Comparison of ENCODE assay signal across 17 cellular contexts in genomic region chr11:33588056-33588455, GRCh38.
DNase-seq lines count a peak whose midpoint lies in the region; ATAC-seq, FAIRE-seq and TF ChIP-seq lines count a peak whose summit lies in the region.
"Had no signal": no experiment of that assay in that cellular context is flagged by ENCODE, and none has a peak within 500 bp of the region (broad histone marks: within the 10 kb centered on the region; RNA-seq: fewer than 3 reads in every experiment).

No MANE protein-coding gene starts in this region.

- H3K4me1 ChIP-seq in K562 (replicated peaks in 1 of 2; ENCODE audit: control insufficient read depth in 2 of 2, insufficient read depth in 2 of 2, low read length in 2 of 2): no peaks in the 10 kb centered on the region
- H3K4me1 ChIP-seq in liver (ENCODE audit: control insufficient read depth in 4 of 4, insufficient read depth in 4 of 4, low read length in 3 of 4): peaks cover 0 to 11% (median 4%) of the 10 kb centered on the region in 4 donors

- no peak overlapping the region for H3K4me2 ChIP-seq in K562 (ENCODE audit: insufficient read depth, low read length)

- no peaks in the 10 kb centered on the region for H4K20me1 ChIP-seq in K562 (replicated peaks; ENCODE audit: control insufficient read depth, insufficient read depth, low read length)

- intact Hi-C loops in K562 (cut with micrococcal nuclease): no loop called here

- POLR2A ChIA-PET in K562 (lab: Yijun Ruan, JAX): interaction anchor here (0.7 to 1.1 kb wide), 2 partner anchors 12 to 306 kb away, joined by 3 read pairs; no protein-coding TSS in a partner anchor

- TF ChIP-seq RAD21 in Ishikawa (IDR thresholded peaks at IDR 0.05; ENCODE audit: low read depth) (no peak), K562 (CRISPR knock-in tag; conservative IDR thresholded peaks at IDR 0.05 in 1 of 2, IDR thresholded peaks at IDR 0.05 in 1 of 2) (no peak), liver (IDR thresholded peaks at IDR 0.05) (no peak)

- H3K36me3 ChIP-seq in H7 (replicated peaks; ENCODE audit: control insufficient read depth, insufficient read depth, low read length) (no peaks in the 10 kb centered on the region; the same call in 1 of the 2 replicates), K562 (ENCODE audit: control insufficient read depth, insufficient read depth, low read length) (no peaks in the 10 kb centered on the region), liver (ENCODE audit: control insufficient read depth in 4 of 4, insufficient read depth in 3 of 4, low read depth in 1 of 4, low read length in 3 of 4) (no peaks in the 10 kb centered on the region)

- no peak for FAIRE-seq in K562 (lab: Jason Lieb, UNC)

- WGBS in K562 (ENCODE audit: insufficient coverage, low coverage, missing lambda C conversion rate): 5% methylated on average over 4 of the region's 4 CpGs
- WGBS in liver: 74% methylated on average over 4 of the region's 4 CpGs

- in situ Hi-C loops in K562 (cut with MboI): no loop called here

- BruUV-seq in K562 (replicated peaks; lab: Mats Ljungman, UMichigan): no TSS peak

- no peaks in the 10 kb centered on the region for H3K79me2 ChIP-seq in K562 (ENCODE audit: control insufficient read depth, insufficient read depth, low read length)

- DNase-seq in H7: peak; percentile 28
- no peak for DNase-seq in K562 (ENCODE audit: extremely low read depth in 1 of 4, low spot score in 3 of 4)
- DNase-seq in NCI-H226: no peak
- DNase-seq in NCI-H774 (lab: John Stamatoyannopoulos, UW): no peak
- no peak for DNase-seq in AG20443 (ENCODE audit: low spot score)
- DNase-seq: Calu3; CD4-positive, alpha-beta memory T cell; DMS53; GM23248; MV-4-11; NCI-H1417; NCI-H187 treated with DMSO at 0.1 percent for 48 hours; NCI-H446 treated with DMSO at 0.1 percent for 48 hours; NCI-H748 treated with DMSO at 0.1 percent for 48 hours had no signal

- no peak overlapping the region for H2AFZ ChIP-seq in K562 (ENCODE audit: low read depth, low read length)
- H2AFZ ChIP-seq: GM23248 had no signal

- no peaks in the 10 kb centered on the region for H3K9me1 ChIP-seq in K562 (ENCODE audit: control insufficient read depth, insufficient read depth, low read length)

- H3K4me3 ChIP-seq in H7 (ENCODE audit: insufficient read depth, low read depth, low read length): no peak overlapping the region
- no peak overlapping the region for H3K4me3 ChIP-seq in K562
- H3K4me3 ChIP-seq in liver (ENCODE audit: low read depth in 1 of 3, low read length in 3 of 3): no peak overlapping the region
- H3K4me3 ChIP-seq: GM23248 had no signal

- no peak for ATAC-seq in K562

- no peak for TF ChIP-seq POLR2A in K562 (conservative IDR thresholded peaks at IDR 0.05)

- CTCF ChIA-PET in K562 (lab: Yijun Ruan, JAX; ENCODE audit: low intra/inter-chr PET ratio): no interaction called here

- H3K27ac ChIP-seq in K562 (ENCODE audit: extremely low read depth, low read depth, low read length) (no peak overlapping the region), liver (ENCODE audit: low read depth in 1 of 2, low read length in 2 of 2) (no peak overlapping the region)
- H3K27ac ChIP-seq: GM23248, RWPE1 had no signal

- TF ChIP-seq EP300 in Ishikawa (IDR thresholded peaks at IDR 0.05; ENCODE audit: borderline replicate concordance) (no peak), K562 (IDR thresholded peaks at IDR 0.05; ENCODE audit: low read length) (no peak)

- H3K27me3 ChIP-seq in H7 (ENCODE audit: control insufficient read depth, insufficient read depth, low read length) (no peaks in the 10 kb centered on the region; the same call in 1 of the 2 replicates), K562 (ENCODE audit: control insufficient read depth in 2 of 2, insufficient read depth in 2 of 2, low read length in 2 of 2) (peaks cover 0 to 20% of the 10 kb centered on the region in 2 experiments; a peak in 4 of 5 replicates), liver (ENCODE audit: control insufficient read depth in 4 of 4, insufficient read depth in 4 of 4, low read length in 3 of 4) (no peaks in the 10 kb centered on the region)

- no peak overlapping the region for H3K9ac ChIP-seq in K562 (ENCODE audit: insufficient read depth in 1 of 2, low read depth in 2 of 2, low read length in 2 of 2)
- H3K9ac ChIP-seq in liver (ENCODE audit: low read depth in 1 of 2, low read length in 2 of 2): no peak overlapping the region
- H3K9ac ChIP-seq: GM23248 had no signal

- no peaks in the 10 kb centered on the region for H3K9me3 ChIP-seq in K562 (replicated peaks; ENCODE audit: control insufficient read depth, insufficient read depth, low read depth, low read length)
- H3K9me3 ChIP-seq in liver (ENCODE audit: control insufficient read depth in 4 of 4, low read length in 3 of 4): peaks cover 0 to 3% (median 0%) of the 10 kb centered on the region in 4 donors

- no peak for TF ChIP-seq CTCF in K562 (IDR thresholded peaks at IDR 0.05 in 2 of 3, conservative IDR thresholded peaks at IDR 0.05 in 1 of 3; ENCODE audit: insufficient read depth in 2 of 3, low read depth in 1 of 3, low read length in 3 of 3)
- no peak for TF ChIP-seq CTCF in liver (IDR thresholded peaks at IDR 0.05; ENCODE audit: low read depth, low read length, missing input control)

TF ChIP-seq in Ishikawa, 13 proteins besides CTCF, POLR2A, EP300 and RAD21 (continues in another document):
- TF ChIP-seq TCF12 (IDR thresholded peaks at IDR 0.05; ENCODE audit: low read depth): no peak
- no peak for TF ChIP-seq NFIC (IDR thresholded peaks at IDR 0.05)

TF ChIP-seq in K562, 482 proteins besides CTCF, POLR2A, EP300 and RAD21:
- TF ChIP-seq RBM34 (IDR thresholded peaks at IDR 0.05; ENCODE audit: borderline replicate concordance, insufficient read depth, low read length) (no peak), PTRF (tag; IDR thresholded peaks at IDR 0.05) (no peak), MIER1 (IDR thresholded peaks at IDR 0.05; ENCODE audit: low read depth) (peak; percentile 72; the same call in 1 of the 2 replicates), CEBPG (CRISPR knock-in tag; IDR thresholded peaks at IDR 0.05) (no peak), CEBPG (tag; conservative IDR thresholded peaks at IDR 0.05 in 1 of 2, IDR thresholded peaks at IDR 0.05 in 1 of 2) (0 out of 4 replicates have a peak, but pooled peaks of 1 of the 2 experiments have one; percentile 22), EHMT2 (IDR thresholded peaks at IDR 0.05) (peak; percentile 89)

TF ChIP-seq in liver, 16 proteins besides CTCF, POLR2A, EP300 and RAD21:
- TF ChIP-seq REST (IDR thresholded peaks at IDR 0.05): peak; percentile 89
- no peak for TF ChIP-seq EGR1 (IDR thresholded peaks at IDR 0.05; ENCODE audit: low read depth in 2 of 2)
